Comparison of ENCODE assay signal across 21 cellular contexts in the genomic region with DNA sequence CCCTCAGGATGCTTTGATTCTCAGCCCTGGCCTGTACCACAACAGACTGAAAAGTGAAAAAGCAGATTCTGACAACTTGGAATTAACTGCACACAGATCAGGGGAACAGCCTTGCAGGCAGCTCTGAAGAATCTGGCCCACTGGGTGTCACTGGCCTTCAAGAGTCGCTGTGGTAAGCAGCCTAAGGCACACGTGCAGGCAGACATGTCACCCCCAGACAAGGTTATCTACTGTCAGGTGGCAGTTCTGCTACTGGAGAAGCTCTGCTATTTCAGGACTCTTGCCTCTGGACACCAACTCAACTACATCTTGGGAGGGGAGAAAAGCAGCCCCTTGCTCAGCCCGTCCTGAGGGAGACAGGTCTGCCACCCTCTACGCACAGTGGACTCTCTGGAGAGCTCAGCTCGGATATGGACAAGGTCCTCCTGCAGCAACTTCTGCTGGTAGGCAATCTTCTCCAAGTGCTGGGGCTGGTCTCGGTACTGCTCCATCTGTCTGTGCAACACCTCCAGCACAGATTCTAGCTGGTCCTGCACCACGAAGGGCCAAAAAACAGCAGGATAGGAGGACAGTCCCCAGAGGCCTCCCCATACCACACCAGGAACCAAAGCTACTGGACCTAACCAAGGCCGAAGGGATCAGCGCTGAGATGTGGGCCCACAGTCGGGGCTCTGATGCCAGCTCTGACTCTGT.
"Had no signal": no experiment of that assay in that cellular context is flagged by ENCODE, and none has a peak within 500 bp of the region (broad histone marks: within the 10 kb centered on the region; RNA-seq: fewer than 3 reads in every experiment).

No MANE protein-coding gene starts in this region.

- DNase-seq: activated CD4-positive, alpha-beta T cell treated with anti-CD3 and anti-CD28 coated beads for 1 hour; activated CD4-positive, alpha-beta T cell treated with anti-CD3 and anti-CD28 coated beads, Interleukin-2, amount 50 U/mL, for 1 hour; activated naive CD4-positive, alpha-beta T cell; activated T-cell treated with anti-CD3 and anti-CD28 coated beads, Interleukin-2, amount 50 U/mL, for 1 hour; body of pancreas; caudate nucleus; dermis blood vessel endothelial cell; effector CD8-positive, alpha-beta T cell; foreskin melanocyte; hippocampal formation; kidney glomerular epithelial cell; naive B cell; occipital lobe; stimulated activated CD4-positive, alpha-beta T cell treated with anti-CD3 and anti-CD28 coated beads, Interleukin-4, amount 100 ng/mL, for 1 hour; stimulated activated naive CD4-positive, alpha-beta T cell treated with Interleukin-2 at 50 U/mL for 16 hours; T-helper 1 cell; T-helper 9 cell; upper lobe of left lung had no signal

- H3K27ac ChIP-seq: body of pancreas, upper lobe of left lung had no signal

- ATAC-seq: body of pancreas, esophagus mucosa had no signal

- H3K27ac Mint-ChIP-seq: activated T-helper 2 cell treated with anti-CD3 and anti-CD28 coated beads, Interferon-gamma antibody, Interleukin-2, Interleukin-4, amounts not matched to agents 10 μg/mL and 5 μg/mL and 100 μg/mL, durations not matched to agents 14 hours and 24 hours and 36 hours; memory B cell; naive B cell had no signal

- H3K36me3 Mint-ChIP-seq: memory B cell, naive B cell had no signal

- H3K4me3 ChIP-seq: body of pancreas, upper lobe of left lung had no signal

- H3K9me3 ChIP-seq: body of pancreas, upper lobe of left lung had no signal

- H3K4me1 ChIP-seq: body of pancreas had no signal

- H3K27me3 ChIP-seq: body of pancreas, upper lobe of left lung had no signal

- H3K9me3 Mint-ChIP-seq: activated T-helper 2 cell treated with anti-CD3 and anti-CD28 coated beads, Interferon-gamma antibody, Interleukin-2, Interleukin-4, amounts not matched to agents 10 μg/mL and 5 μg/mL and 100 μg/mL, durations not matched to agents 14 hours and 24 hours and 36 hours; memory B cell; naive B cell had no signal

- H3K27me3 Mint-ChIP-seq: memory B cell, naive B cell had no signal

- H3K4me3 Mint-ChIP-seq: memory B cell, naive B cell had no signal

- H3K4me1 Mint-ChIP-seq: memory B cell, naive B cell had no signal
